In the genomic region with DNA sequence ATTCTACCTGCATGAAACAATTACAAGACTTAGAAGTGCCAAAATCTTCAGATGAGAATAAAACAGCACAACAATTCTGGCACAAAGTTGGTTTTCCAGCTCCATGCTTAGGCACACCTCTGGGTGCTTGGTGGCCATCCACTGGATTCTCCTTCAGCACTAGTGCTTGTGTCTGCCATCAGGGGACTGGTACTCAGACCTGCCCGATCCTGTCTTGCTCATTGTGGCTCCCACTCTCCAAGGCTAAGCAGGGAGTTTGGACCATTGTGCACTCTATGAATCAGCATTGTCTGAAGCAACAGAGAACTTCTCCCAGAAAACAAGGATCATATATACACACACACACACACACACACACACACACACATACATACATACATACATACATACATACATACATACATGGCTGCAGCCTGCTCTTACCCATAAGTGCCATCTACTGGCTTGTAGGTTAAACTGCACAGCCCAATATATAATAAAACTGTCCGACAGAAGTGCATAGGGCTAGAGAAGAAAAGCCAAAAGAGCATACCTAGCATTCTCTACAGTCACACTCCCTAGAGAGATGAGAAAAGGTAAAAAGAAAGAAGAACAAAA, we compare ENCODE assay signal across 8 cellular contexts.
A peak's percentile ranks its signal among the peaks of the same experiment; 100 is the strongest.
DNase-seq lines count a peak whose midpoint lies in the region; ATAC-seq, FAIRE-seq and TF ChIP-seq lines count a peak whose summit lies in the region.

No MANE protein-coding gene starts in this region.

- no peaks in the 10 kb centered on the region for H3K4me1 ChIP-seq in GM23248 (ENCODE audit: insufficient read depth)
- H3K4me1 ChIP-seq in vagina: no peaks in the 10 kb centered on the region

- intact Hi-C loops in activated CD4-positive, alpha-beta T cell treated with anti-CD3 and anti-CD28 coated beads for 36 hours (cut with DNase I, micrococcal nuclease): loop anchor here in 1 of 2 experiments (1.0 to 2.0 kb wide), 2 partner anchors 550 to 818 kb away; no protein-coding TSS in a partner anchor
- intact Hi-C loops in vagina (cut with DNase I): no loop called here

- H3K79me2 ChIP-seq in GM23248 (ENCODE audit: insufficient read depth) (no peaks in the 10 kb centered on the region), SU-DHL-6 (ENCODE audit: insufficient read depth, low read length) (no peaks in the 10 kb centered on the region)

- no peak overlapping the region for H3K4me3 ChIP-seq in GM23248
- H3K4me3 ChIP-seq in SU-DHL-6 (ENCODE audit: insufficient read depth, low read length, poor library complexity, severe bottlenecking): no peak overlapping the region
- H3K4me3 ChIP-seq in vagina: no peak overlapping the region

- H3K27ac Mint-ChIP-seq in activated CD4-positive, alpha-beta T cell treated with anti-CD3 and anti-CD28 coated beads for 36 hours: no peak overlapping the region

- POLR2A ChIA-PET in activated CD4-positive, alpha-beta T cell treated with anti-CD3 and anti-CD28 coated beads for 36 hours (lab: Charles Lee): no interaction called here

- CTCF ChIA-PET in activated CD4-positive, alpha-beta T cell treated with anti-CD3 and anti-CD28 coated beads for 36 hours (lab: Charles Lee): interaction anchor here (0.8 kb wide), 1 partner anchor 473 kb away, joined by 3 read pairs; no protein-coding TSS in a partner anchor

- H3K27me3 Mint-ChIP-seq in activated CD4-positive, alpha-beta T cell treated with anti-CD3 and anti-CD28 coated beads for 36 hours: peaks cover 17% of the 10 kb centered on the region

- peak; percentile 78 for ATAC-seq in activated CD4-positive, alpha-beta T cell treated with anti-CD3 and anti-CD28 coated beads for 36 hours

- TF ChIP-seq CTCF in LNCAP (IDR thresholded peaks at IDR 0.05) (peak; percentile 84), SU-DHL-6 (IDR thresholded peaks at IDR 0.05; ENCODE audit: insufficient read depth, low read length, poor library complexity, severe bottlenecking) (peak; percentile 49), vagina (IDR thresholded peaks at IDR 0.05) (peak in 1 of 3 experiments; percentile 11)

- H3K27ac ChIP-seq in GM23248: no peak overlapping the region
- no peak overlapping the region for H3K27ac ChIP-seq in SU-DHL-6 (ENCODE audit: low read depth, low read length)
- no peak overlapping the region for H3K27ac ChIP-seq in vagina

- H3K27me3 ChIP-seq in GM23248 (replicated peaks; ENCODE audit: insufficient read depth) (no peaks in the 10 kb centered on the region), SU-DHL-6 (ENCODE audit: low read length) (no peaks in the 10 kb centered on the region), vagina (no peaks in the 10 kb centered on the region)

- no peak for TF ChIP-seq POLR2A in vagina (IDR thresholded peaks at IDR 0.05)

- WGBS in GM23248 (ENCODE audit: low coverage in 1 of 2, low lambda C conversion rate in 2 of 2, missing lambda C conversion rate in 2 of 2), 2 experiments: 19 to 21% methylated on average over 2 of the region's 2 CpGs

- no peak overlapping the region for H3K4me3 Mint-ChIP-seq in activated CD4-positive, alpha-beta T cell treated with anti-CD3 and anti-CD28 coated beads for 36 hours

- H3F3A ChIP-seq in GM23248 (ENCODE audit: insufficient read depth): no peaks in the 10 kb centered on the region
- no peaks in the 10 kb centered on the region for H3F3A ChIP-seq in SU-DHL-6 (ENCODE audit: insufficient read depth)

- in situ Hi-C loops in GM23248 (cut with MboI): no loop called here

- H3K9me2 ChIP-seq in GM23248 (ENCODE audit: insufficient read depth): no peaks in the 10 kb centered on the region
- H3K9me2 ChIP-seq in SU-DHL-6 (replicated peaks; ENCODE audit: insufficient read depth, low read length): no peaks in the 10 kb centered on the region

- H3K4me1 Mint-ChIP-seq in activated CD4-positive, alpha-beta T cell treated with anti-CD3 and anti-CD28 coated beads for 36 hours: no peaks in the 10 kb centered on the region

- H2AFZ ChIP-seq in GM23248: no peak overlapping the region
- no peak overlapping the region for H2AFZ ChIP-seq in SU-DHL-6 (ENCODE audit: low read depth, low read length, severe bottlenecking)

- H3K36me3 ChIP-seq in GM23248 (ENCODE audit: low read depth): no peaks in the 10 kb centered on the region
- H3K36me3 ChIP-seq in SU-DHL-6 (ENCODE audit: low read length): no peaks in the 10 kb centered on the region
- no peaks in the 10 kb centered on the region for H3K36me3 ChIP-seq in vagina

- H4K20me1 ChIP-seq in GM23248 (ENCODE audit: insufficient read depth) (no peaks in the 10 kb centered on the region), SU-DHL-6 (ENCODE audit: low read depth, low read length) (no peaks in the 10 kb centered on the region)

- H3K9me3 ChIP-seq in GM23248 (ENCODE audit: low read depth) (no peaks in the 10 kb centered on the region), SU-DHL-6 (ENCODE audit: insufficient read depth, low read length) (no peaks in the 10 kb centered on the region), vagina (no peaks in the 10 kb centered on the region)

- no peaks in the 10 kb centered on the region for H3K9me3 Mint-ChIP-seq in activated CD4-positive, alpha-beta T cell treated with anti-CD3 and anti-CD28 coated beads for 36 hours (ENCODE audit: low read depth)

- no peak overlapping the region for H3K4me2 ChIP-seq in GM23248 (ENCODE audit: unreplicated experiment)
- H3K4me2 ChIP-seq in SU-DHL-6 (ENCODE audit: low read depth, low read length, poor library complexity, severe bottlenecking): no peak overlapping the region

- DNase-seq in activated CD4-positive, alpha-beta T cell treated with anti-CD3 and anti-CD28 coated beads for 36 hours: peak; percentile 6
- DNase-seq in activated CD4-positive, alpha-beta T cell treated with anti-CD3 and anti-CD28 coated beads, Interleukin-2, amount 50 U/mL, for 4 hours: no peak
- DNase-seq in GM23248 (peak; percentile 56), putamen (ENCODE audit: low spot score) (no peak), vagina (ENCODE audit: extremely low spot score in 2 of 2) (no peak)

- H3K9ac ChIP-seq in GM23248 (no peak overlapping the region), SU-DHL-6 (ENCODE audit: low read length) (no peak overlapping the region)

- peak; percentile 97 for FAIRE-seq in islet of Langerhans (lab: Jason Lieb, UNC)

- H3K36me3 Mint-ChIP-seq in activated CD4-positive, alpha-beta T cell treated with anti-CD3 and anti-CD28 coated beads for 36 hours (ENCODE audit: low read depth): no peaks in the 10 kb centered on the region

Comparison
In these comparisons a context has a peak if more than half of its experiments do, and no peak if none do; other contexts are left out.
1. DNase-seq: peak in activated CD4-positive, alpha-beta T cell treated with anti-CD3 and anti-CD28 coated beads for 36 hours (single experiment) and GM23248 (single experiment); none in activated CD4-positive, alpha-beta T cell treated with anti-CD3 and anti-CD28 coated beads, Interleukin-2, amount 50 U/mL, for 4 hours (0 of 2), putamen (single experiment) and vagina (0 of 2).